In the genomic region with DNA sequence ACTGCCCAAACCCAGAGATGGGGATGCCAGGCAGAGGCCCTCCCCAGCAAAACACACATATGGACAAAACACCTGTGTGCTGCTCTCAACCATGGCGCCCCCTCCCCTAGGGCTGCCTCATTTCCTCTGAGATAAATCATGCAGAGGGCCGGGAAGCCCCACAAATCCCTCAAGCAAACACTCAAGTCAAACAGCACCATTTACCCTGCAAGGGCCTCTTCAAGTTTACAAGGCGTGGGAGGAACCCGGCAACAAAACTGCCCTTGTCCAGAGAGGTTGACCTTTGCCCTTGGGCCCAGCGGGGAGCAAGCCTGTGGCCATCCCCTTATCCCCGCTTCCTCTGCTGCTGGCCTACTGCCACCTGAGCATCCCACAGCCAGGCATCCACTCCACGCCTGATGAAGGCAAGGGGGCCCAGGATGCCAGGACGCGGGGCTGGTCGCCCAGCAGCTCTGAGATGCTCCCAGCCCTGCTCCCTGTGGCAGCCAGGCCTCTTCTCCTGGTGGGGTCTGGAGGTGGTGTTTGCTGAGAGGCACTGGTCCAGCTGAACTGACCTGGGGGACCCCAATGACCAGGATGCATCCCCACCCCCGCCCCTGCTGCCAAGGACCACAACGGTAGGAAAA, we compare ENCODE assay signal across 12 cellular contexts.
DNase-seq lines count a peak whose midpoint lies in the region; ATAC-seq and TF ChIP-seq lines count a peak whose summit lies in the region.
"Had no signal": no experiment of that assay in that cellular context is flagged by ENCODE, and none has a peak within 500 bp of the region (broad histone marks: within the 10 kb centered on the region; RNA-seq: fewer than 3 reads in every experiment).

No MANE protein-coding gene starts in this region.

- no peaks in the 10 kb centered on the region for H3K9me3 Mint-ChIP-seq in activated T-cell treated with anti-CD3 and anti-CD28 coated beads, Interleukin-2, amount 50 U/mL, for 72 hours
- H3K9me3 Mint-ChIP-seq in activated T-cell treated with anti-CD3 and anti-CD28 coated beads, Interleukin-2, amount 50 U/mL, for 4 hours: no peaks in the 10 kb centered on the region
- H3K9me3 Mint-ChIP-seq: activated naive CD4-positive, alpha-beta T cell treated with anti-CD3 and anti-CD28 coated beads, Interleukin-2, amount 50 U/mL, for 72 hours had no signal

- H3K4me3 Mint-ChIP-seq in activated T-cell treated with anti-CD3 and anti-CD28 coated beads, Interleukin-2, amount 50 U/mL, for 72 hours: no peak overlapping the region
- H3K4me3 Mint-ChIP-seq in activated T-cell treated with anti-CD3 and anti-CD28 coated beads, Interleukin-2, amount 50 U/mL, for 4 hours: no peak overlapping the region

- H3K4me1 ChIP-seq in esophagus muscularis mucosa (peaks cover 11 to 55% (median 51%) of the 10 kb centered on the region in 4 donors), urinary bladder (ENCODE audit: insufficient read depth) (no peaks in the 10 kb centered on the region), body of pancreas (no peaks in the 10 kb centered on the region)

- no peaks in the 10 kb centered on the region for H3K36me3 Mint-ChIP-seq in activated T-cell treated with anti-CD3 and anti-CD28 coated beads, Interleukin-2, amount 50 U/mL, for 72 hours (ENCODE audit: insufficient read depth in 2 of 2)
- no peaks in the 10 kb centered on the region for H3K36me3 Mint-ChIP-seq in activated T-cell treated with anti-CD3 and anti-CD28 coated beads, Interleukin-2, amount 50 U/mL, for 4 hours (ENCODE audit: insufficient read depth)
- H3K36me3 Mint-ChIP-seq: activated naive CD4-positive, alpha-beta T cell treated with anti-CD3 and anti-CD28 coated beads, Interleukin-2, amount 50 U/mL, for 72 hours had no signal

- ATAC-seq in activated T-cell treated with anti-CD3 and anti-CD28 coated beads, Interleukin-2, amount 50 U/mL, for 72 hours (replicated peaks in 1 of 2): peak in 1 of 2 donors; percentile 69
- ATAC-seq in activated T-cell treated with anti-CD3 and anti-CD28 coated beads, Interleukin-2, amount 50 U/mL, for 4 hours: no peak
- ATAC-seq in body of pancreas: no peak
- ATAC-seq: activated naive CD4-positive, alpha-beta T cell treated with anti-CD3 and anti-CD28 coated beads, Interleukin-2, amount 50 U/mL, for 72 hours; lower lobe of right lung had no signal

- H3K27me3 ChIP-seq in esophagus muscularis mucosa (no peaks in the 10 kb centered on the region), body of pancreas (no peaks in the 10 kb centered on the region)

- TF ChIP-seq EP300 in esophagus muscularis mucosa (IDR thresholded peaks at IDR 0.05): no peak

- H3K4me3 ChIP-seq in NB4 (ENCODE audit: low read depth, low read length): no peak overlapping the region
- no peak overlapping the region for H3K4me3 ChIP-seq in esophagus muscularis mucosa
- H3K4me3 ChIP-seq in urinary bladder (ENCODE audit: low read depth, low read length): no peak overlapping the region
- H3K4me3 ChIP-seq in body of pancreas: no peak overlapping the region
- H3K4me3 ChIP-seq: lower lobe of right lung had no signal

- H3K36me3 ChIP-seq in esophagus muscularis mucosa (peaks cover 15 to 44% (median 39%) of the 10 kb centered on the region in 4 donors), urinary bladder (ENCODE audit: insufficient read depth) (peaks cover 8% of the 10 kb centered on the region), body of pancreas (replicated peaks in 1 of 2; ENCODE audit: insufficient read depth in 1 of 2, low read depth in 2 of 2) (no peaks in the 10 kb centered on the region)

- TF ChIP-seq CTCF in NB4 (IDR thresholded peaks at IDR 0.05; ENCODE audit: low read depth, low read length) (no peak), esophagus muscularis mucosa (IDR thresholded peaks at IDR 0.05) (no peak), body of pancreas (IDR thresholded peaks at IDR 0.05) (no peak)

- H3K4me1 Mint-ChIP-seq in activated T-cell treated with anti-CD3 and anti-CD28 coated beads, Interleukin-2, amount 50 U/mL, for 72 hours (ENCODE audit: low read depth): no peaks in the 10 kb centered on the region
- peaks cover 1% of the 10 kb centered on the region for H3K4me1 Mint-ChIP-seq in activated T-cell treated with anti-CD3 and anti-CD28 coated beads, Interleukin-2, amount 50 U/mL, for 4 hours (ENCODE audit: low read depth)

- no peak overlapping the region for H3K27ac Mint-ChIP-seq in activated T-cell treated with anti-CD3 and anti-CD28 coated beads, Interleukin-2, amount 50 U/mL, for 72 hours
- H3K27ac Mint-ChIP-seq: activated naive CD4-positive, alpha-beta T cell treated with anti-CD3 and anti-CD28 coated beads, Interleukin-2, amount 50 U/mL, for 72 hours had no signal

- peak; percentile 8 to 44 for DNase-seq in activated T-cell treated with anti-CD3 and anti-CD28 coated beads, Interleukin-2, amount 50 U/mL, for 72 hours
- DNase-seq in activated T-cell treated with anti-CD3 and anti-CD28 coated beads, Interleukin-2, amount 50 U/mL, for 4 hours: no peak
- peak; percentile 22 for DNase-seq in NB4 (ENCODE audit: low read depth)
- no peak for DNase-seq in esophagus muscularis mucosa (ENCODE audit: extremely low spot score)
- DNase-seq in Ammon's horn (ENCODE audit: low spot score): no peak
- no peak for DNase-seq in stimulated activated CD4-positive, alpha-beta T cell treated with anti-CD3 and anti-CD28 coated beads, Interleukin-4, amount 100 ng/mL, for 1 hour
- DNase-seq in body of pancreas: no peak
- DNase-seq: activated CD4-positive, CD25-positive, alpha-beta regulatory T cell treated with anti-CD3 and anti-CD28 coated beads, Interleukin-2, amount 50 U/mL, for 72 hours; lower lobe of right lung; NCI-H2029 treated with DMSO at 0.1 percent for 48 hours had no signal

- peak overlapping the region in 3 of 4 donors; percentile 38 to 85 (median 57) for H3K27ac ChIP-seq in esophagus muscularis mucosa (replicated peaks in 1 of 4)
- peak overlapping the region; percentile 31 for H3K27ac ChIP-seq in urinary bladder (ENCODE audit: low read depth)
- H3K27ac ChIP-seq in body of pancreas: no peak overlapping the region
- H3K27ac ChIP-seq: lower lobe of right lung had no signal

- 73% methylated on average over 9 of the region's 12 CpGs for WGBS in esophagus muscularis mucosa
- WGBS in urinary bladder: 66% methylated on average over 12 of the region's 12 CpGs
- WGBS in body of pancreas, 2 donors: 72 to 76% methylated on average over 8 to 12 of the region's 12 CpGs

- intact Hi-C loops in esophagus muscularis mucosa (cut with DNase I) (loop anchor here (5.0 kb wide), 1 partner anchor 48 kb away; no protein-coding TSS in a partner anchor), body of pancreas (cut with DNase I) (loop anchor here (10.0 kb wide), 1 partner anchor 136 kb away; no protein-coding TSS in a partner anchor)

- TF ChIP-seq POLR2A in NB4 (IDR thresholded peaks at IDR 0.05; ENCODE audit: extremely low read depth, insufficient read length) (no peak), esophagus muscularis mucosa (IDR thresholded peaks at IDR 0.05; ENCODE audit: low read depth) (no peak), body of pancreas (IDR thresholded peaks at IDR 0.05) (no peak)

- no peaks in the 10 kb centered on the region for H3K27me3 Mint-ChIP-seq in activated T-cell treated with anti-CD3 and anti-CD28 coated beads, Interleukin-2, amount 50 U/mL, for 72 hours (ENCODE audit: low read depth)
- H3K27me3 Mint-ChIP-seq in activated T-cell treated with anti-CD3 and anti-CD28 coated beads, Interleukin-2, amount 50 U/mL, for 4 hours (ENCODE audit: low read depth): no peaks in the 10 kb centered on the region

- no peaks in the 10 kb centered on the region for H3K9me3 ChIP-seq in esophagus muscularis mucosa
- H3K9me3 ChIP-seq in body of pancreas: no peaks in the 10 kb centered on the region
- H3K9me3 ChIP-seq: lower lobe of right lung had no signal

Comparison
In these comparisons a context has a peak if more than half of its experiments do, and no peak if none do; other contexts are left out.
1. DNase-seq: peak in activated T-cell treated with anti-CD3 and anti-CD28 coated beads, Interleukin-2, amount 50 U/mL, for 72 hours (2 of 2) and NB4 (single experiment); none in activated T-cell treated with anti-CD3 and anti-CD28 coated beads, Interleukin-2, amount 50 U/mL, for 4 hours (single experiment), esophagus muscularis mucosa (single experiment), Ammon's horn (single experiment), stimulated activated CD4-positive, alpha-beta T cell treated with anti-CD3 and anti-CD28 coated beads, Interleukin-4, amount 100 ng/mL, for 1 hour (single experiment) and body of pancreas (0 of 4).
2. H3K27ac ChIP-seq: peak in esophagus muscularis mucosa (3 of 4) and urinary bladder (single experiment); none in body of pancreas (0 of 4).